23 cellular contexts compared by ENCODE assay signal in the genomic region with DNA sequence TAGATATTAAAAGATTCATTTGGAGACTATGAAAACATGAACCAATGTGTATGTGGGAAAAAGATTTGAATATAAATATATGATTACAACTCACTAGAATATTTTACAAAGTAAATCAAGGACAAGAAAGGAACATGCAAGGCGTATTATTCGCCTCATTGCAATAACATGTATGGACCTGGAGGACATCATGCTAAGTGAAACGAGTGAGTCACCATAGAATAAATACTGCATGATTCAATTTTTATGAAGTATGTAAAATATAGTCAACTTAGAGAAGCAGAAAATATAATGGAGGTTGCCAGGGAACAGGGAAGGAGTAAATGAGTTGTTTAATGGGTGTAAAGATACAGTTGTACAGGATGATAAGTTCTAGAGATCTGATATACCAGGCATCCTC. TPM values are rescaled to one million over a fixed set of nuclear protein-coding genes. Genes with fewer than 3 reads are reported as not detected.
A peak's percentile ranks its signal among the peaks of the same experiment; 100 is the strongest.
DNase-seq lines count a peak whose midpoint lies in the region; ATAC-seq, FAIRE-seq and TF ChIP-seq lines count a peak whose summit lies in the region.
"Had no signal": no experiment of that assay in that cellular context is flagged by ENCODE, and none has a peak within 500 bp of the region (broad histone marks: within the 10 kb centered on the region; RNA-seq: fewer than 3 reads in every experiment).

No MANE protein-coding gene starts in this region.

- H3K4me1 ChIP-seq in IMR-90 (ENCODE audit: control insufficient read depth, insufficient read depth, low read length) (no peaks in the 10 kb centered on the region; the same call in 1 of the 2 replicates), RWPE2 (ENCODE audit: insufficient read depth, poor library complexity, severe bottlenecking) (peaks cover 7% of the 10 kb centered on the region), kidney (ENCODE audit: control insufficient read depth in 1 of 2, insufficient read depth in 1 of 2, low read depth in 1 of 2, low read length in 2 of 2) (no peaks in the 10 kb centered on the region)
- H3K4me1 ChIP-seq: BLaER1 had no signal

- no peak overlapping the region for H4K8ac ChIP-seq in IMR-90 (ENCODE audit: low read depth in 2 of 2, low read length in 2 of 2)

- 0 out of 2 replicates have a peak, but pooled peaks cover 3% of the 10 kb centered on the region for H3K9me1 ChIP-seq in IMR-90 (ENCODE audit: insufficient read depth, low read length)

- no peak overlapping the region for H3K4me2 ChIP-seq in IMR-90 (ENCODE audit: low read depth, low read length)
- H3K4me2 ChIP-seq: BLaER1 had no signal

- H4K5ac ChIP-seq in IMR-90 (ENCODE audit: low read depth, low read length), result no peak overlapping the region

- ATAC-seq in IMR-90 (ENCODE audit: low read depth) (no peak), RWPE2 (ENCODE audit: low read depth) (peak; percentile 69), esophagus mucosa (peak; percentile 77), GM19023 (IDR thresholded peaks at IDR 0.05; ENCODE audit: unreplicated experiment) (no peak), left colon (no peak)
- ATAC-seq: HepG2 had no signal

- H2AK5ac ChIP-seq in IMR-90 (ENCODE audit: low read depth, low read length), result no peak overlapping the region

- H3K27ac ChIP-seq in IMR-90 (ENCODE audit: insufficient read depth, low read length) (no peak overlapping the region), RWPE2 (ENCODE audit: poor library complexity, severe bottlenecking) (no peak overlapping the region), kidney (ENCODE audit: low read depth in 2 of 2, low read length in 2 of 2) (no peak overlapping the region)
- H3K27ac ChIP-seq: BLaER1 had no signal

- DNase-seq in IMR-90, result no peak
- DNase-seq in RWPE2 (ENCODE audit: low spot score), result no peak
- no peak for DNase-seq in kidney
- no peak for DNase-seq in SK-N-DZ (ENCODE audit: low spot score)
- DNase-seq in activated naive CD4-positive, alpha-beta T cell treated with anti-CD3 and anti-CD28 coated beads, Interleukin-2, amount 50 U/mL, for 16 hours, result no peak
- DNase-seq in left colon, result no peak
- DNase-seq: 8988T; CD4-positive, CD25-positive, alpha-beta regulatory T cell; CD8-positive, alpha-beta memory T cell; COR-L47; DMS 273 treated with DMSO at 0.1 percent for 48 hours; DMS79; GDM1; H9 had no signal

- no peak overlapping the region for H3K4ac ChIP-seq in IMR-90 (ENCODE audit: low read depth, low read length)

- intact Hi-C loops in IMR-90 (cut with micrococcal nuclease), result no loop called here
- intact Hi-C loops in kidney (cut with DNase I), result no loop called here
- intact Hi-C loops in left colon (cut with DNase I, micrococcal nuclease), result no loop called here

- CTCF ChIA-PET in IMR-90 (lab: Yijun Ruan, JAX), result interaction anchor here (0.5 kb wide), 1 partner anchor 21 kb away, joined by 3 read pairs; no protein-coding TSS in a partner anchor

- no peak overlapping the region for H2BK5ac ChIP-seq in IMR-90 (ENCODE audit: low read depth, low read length, poor library complexity, severe bottlenecking)

- TF ChIP-seq CTCF in IMR-90 (conservative IDR thresholded peaks at IDR 0.05; ENCODE audit: low read depth, low read length) (no peak), RWPE2 (IDR thresholded peaks at IDR 0.05; ENCODE audit: poor library complexity, severe bottlenecking) (no peak), kidney (IDR thresholded peaks at IDR 0.05; ENCODE audit: borderline replicate concordance, extremely low read depth, insufficient read depth) (no peak)

- no peak overlapping the region for H3K56ac ChIP-seq in IMR-90 (ENCODE audit: extremely low read depth, insufficient read depth, low read length)

- no peak for TF ChIP-seq POLR2A in IMR-90 (IDR thresholded peaks at IDR 0.05; ENCODE audit: low read depth, low read length)

- H3K27me3 ChIP-seq in IMR-90 (ENCODE audit: control insufficient read depth, insufficient read depth, low read length) (no peaks in the 10 kb centered on the region; the same call in 1 of the 2 replicates), RWPE2 (ENCODE audit: insufficient read depth, poor library complexity, severe bottlenecking) (no peaks in the 10 kb centered on the region)
- H3K27me3 ChIP-seq: BLaER1 had no signal

- dilution Hi-C loops in IMR-90 (cut with HindIII; ENCODE audit: low sequenced_read_pairs, unreplicated experiment), result no loop called here

- H3K9ac ChIP-seq in IMR-90 (ENCODE audit: low read depth, low read length) (no peak overlapping the region), kidney (ENCODE audit: low read length in 2 of 2) (no peak overlapping the region)
- H3K9ac ChIP-seq: BLaER1 had no signal

- no peak overlapping the region for H4K91ac ChIP-seq in IMR-90 (ENCODE audit: insufficient read depth, low read depth, low read length)

- H3K14ac ChIP-seq in IMR-90 (replicated peaks; ENCODE audit: low read depth, low read length), result no peak overlapping the region

- no peaks in the 10 kb centered on the region for H3K79me1 ChIP-seq in IMR-90 (ENCODE audit: low read depth in 1 of 2, low read length in 2 of 2)

- FAIRE-seq in kidney (lab: Jason Lieb, UNC), result peak; percentile 35
- FAIRE-seq: GM18507, H1, HepG2 had no signal

- H3K23ac ChIP-seq in IMR-90 (ENCODE audit: low read depth, low read length), result no peak overlapping the region

- no peak overlapping the region for H2AK9ac ChIP-seq in IMR-90 (replicated peaks; ENCODE audit: low read depth, low read length, poor library complexity)

- H4K20me1 ChIP-seq in IMR-90 (ENCODE audit: insufficient read depth, low read length), result no peaks in the 10 kb centered on the region
- H4K20me1 ChIP-seq: BLaER1 had no signal

- H2BK120ac ChIP-seq in IMR-90 (ENCODE audit: low read depth, low read length), result no peak overlapping the region

- H3K4me3 ChIP-seq in IMR-90 (ENCODE audit: insufficient read depth, low read depth, low read length) (no peak overlapping the region), RWPE2 (ENCODE audit: severe bottlenecking) (no peak overlapping the region), kidney (ENCODE audit: low read length in 2 of 2) (no peak overlapping the region)
- H3K4me3 ChIP-seq: BLaER1 had no signal

- H2AFZ ChIP-seq in IMR-90 (replicated peaks; ENCODE audit: low read length, poor library complexity), result peak overlapping the region; percentile 60

- peaks cover 3% of the 10 kb centered on the region; the same call in 1 of the 2 replicates for H3K9me3 ChIP-seq in IMR-90 (ENCODE audit: control insufficient read depth, insufficient read depth, low read length)
- H3K9me3 ChIP-seq in RWPE2 (ENCODE audit: severe bottlenecking), result no peaks in the 10 kb centered on the region
- H3K9me3 ChIP-seq in kidney (ENCODE audit: control insufficient read depth in 1 of 2, low read length in 2 of 2), result no peaks in the 10 kb centered on the region
- H3K9me3 ChIP-seq: BLaER1 had no signal

- H2BK15ac ChIP-seq in IMR-90 (ENCODE audit: low read depth, low read length), result no peak overlapping the region

- H3K36me3 ChIP-seq in IMR-90 (ENCODE audit: control insufficient read depth, insufficient read depth, low read length) (no peaks in the 10 kb centered on the region), RWPE2 (ENCODE audit: low read depth) (no peaks in the 10 kb centered on the region), kidney (ENCODE audit: control insufficient read depth in 1 of 2, insufficient read depth in 2 of 2, low read length in 2 of 2) (no peaks in the 10 kb centered on the region)
- H3K36me3 ChIP-seq: BLaER1 had no signal

- BruUV-seq in IMR-90 (replicated peaks; lab: Mats Ljungman, UMichigan), result no TSS peak

- TF ChIP-seq RAD21 in IMR-90 (IDR thresholded peaks at IDR 0.05; ENCODE audit: low read length), result no peak

- H3K18ac ChIP-seq in IMR-90 (ENCODE audit: low read depth, low read length), result no peak overlapping the region

- POLR2A ChIA-PET in IMR-90 (lab: Charles Lee; ENCODE audit: unreplicated experiment), result no interaction called here

- no peak overlapping the region for H2BK20ac ChIP-seq in IMR-90 (ENCODE audit: low read depth, low read length)

- WGBS in IMR-90 (ENCODE audit: extremely low coverage in 2 of 2, insufficient read length in 1 of 2), 2 experiments, result no CpG with 5 or more reads among the region's 3 CpGs

- in situ Hi-C loops in IMR-90 (cut with MboI; ENCODE audit: low sequenced_read_pairs), result loop anchor here (5.0 kb wide), 1 partner anchor 50 kb away; no protein-coding TSS in a partner anchor

TF ChIP-seq in IMR-90, 13 proteins besides CTCF, POLR2A, EP300 and RAD21 (continues in another document):
- TF ChIP-seq, protein P1, sequence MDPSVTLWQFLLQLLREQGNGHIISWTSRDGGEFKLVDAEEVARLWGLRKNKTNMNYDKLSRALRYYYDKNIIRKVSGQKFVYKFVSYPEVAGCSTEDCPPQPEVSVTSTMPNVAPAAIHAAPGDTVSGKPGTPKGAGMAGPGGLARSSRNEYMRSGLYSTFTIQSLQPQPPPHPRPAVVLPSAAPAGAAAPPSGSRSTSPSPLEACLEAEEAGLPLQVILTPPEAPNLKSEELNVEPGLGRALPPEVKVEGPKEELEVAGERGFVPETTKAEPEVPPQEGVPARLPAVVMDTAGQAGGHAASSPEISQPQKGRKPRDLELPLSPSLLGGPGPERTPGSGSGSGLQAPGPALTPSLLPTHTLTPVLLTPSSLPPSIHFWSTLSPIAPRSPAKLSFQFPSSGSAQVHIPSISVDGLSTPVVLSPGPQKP (IDR thresholded peaks at IDR 0.05; ENCODE audit: borderline replicate concordance, low read depth, low read length), result no peak
- TF ChIP-seq FOS (IDR thresholded peaks at IDR 0.05; ENCODE audit: low read depth, low read length) (no peak), SMC3 (IDR thresholded peaks at IDR 0.05; ENCODE audit: low read depth, low read length) (no peak), CEBPB (IDR thresholded peaks at IDR 0.05; ENCODE audit: low read depth, low read length) (no peak), MAFK (IDR thresholded peaks at IDR 0.05; ENCODE audit: low read depth, low read length) (no peak), BHLHE40 (IDR thresholded peaks at IDR 0.05; ENCODE audit: low read depth, low read length) (no peak), RCOR1 (IDR thresholded peaks at IDR 0.05; ENCODE audit: insufficient replicate concordance, low read length) (no peak), CHD1 (IDR thresholded peaks at IDR 0.05; ENCODE audit: low read depth, low read length) (no peak)

RNA-seq across cellular contexts. Expression of a gene that starts 4.9 kb away (rescaled TPM):
- total RNA-seq in IMR-90 (2012; rRNA removed), result not detected in 2 replicates
- not detected in 2 replicates for polyA plus RNA-seq in IMR-90 (2012; rRNA removed)
- polyA plus RNA-seq in IMR-90 (2012; cell fraction: cytosol; rRNA removed), result not detected in 2 replicates
- not detected in 2 replicates for polyA plus RNA-seq in IMR-90 (2012; cell fraction: nucleus; rRNA removed; ENCODE audit: low replicate concordance)
- total RNA-seq in esophagus mucosa, result not detected
- not detected for total RNA-seq in kidney
- polyA plus RNA-seq in kidney (ENCODE audit: insufficient read depth, low read depth, low replicate concordance), result not detected
- not detected in 2 replicates for polyA plus RNA-seq in SK-N-DZ (2014; cell fraction: cytosol; rRNA removed)
- not detected in 2 replicates for polyA plus RNA-seq in SK-N-DZ (2014; cell fraction: nucleus; rRNA removed)
- total RNA-seq in left colon, result not detected
- total RNA-seq: A673; CD4-positive, CD25-positive, alpha-beta regulatory T cell; CD8-positive, alpha-beta memory T cell; Daoy; H1; H9; HepG2 had no signal
- polyA plus RNA-seq: AG04450; CD4-positive, CD25-positive, alpha-beta regulatory T cell; CD8-positive, alpha-beta memory T cell; H1; HepG2 had no signal

Comparison
In these comparisons a context has a peak if more than half of its experiments do, and no peak if none do; other contexts are left out.
1. ATAC-seq: peak in RWPE2 (single experiment) and esophagus mucosa (single experiment); none in IMR-90 (single experiment), GM19023 (single experiment) and left colon (single experiment).